Comparison of ENCODE assay signal across 10 cellular contexts in genomic region chr1:45545019-45545493, GRCh38. TPM values are rescaled to one million over a fixed set of nuclear protein-coding genes. Genes with fewer than 3 reads are reported as not detected.
DNase-seq lines count a peak whose midpoint lies in the region; ATAC-seq and TF ChIP-seq lines count a peak whose summit lies in the region.
"Had no signal": no experiment of that assay in that cellular context is flagged by ENCODE, and none has a peak within 500 bp of the region (broad histone marks: within the 10 kb centered on the region; RNA-seq: fewer than 3 reads in every experiment).

No MANE protein-coding gene starts in this region.

- H3K36me3 Mint-ChIP-seq in activated CD4-positive, alpha-beta T cell treated with anti-CD3 and anti-CD28 coated beads, Interleukin-2, amount 10 ng/mL, durations not matched to agents 24 days and 14 days (ENCODE audit: low read depth), result no peaks in the 10 kb centered on the region

- ATAC-seq in HG02870 (IDR thresholded peaks at IDR 0.05; ENCODE audit: unreplicated experiment) (peak; percentile 68), HG03025 (IDR thresholded peaks at IDR 0.05; ENCODE audit: low FRiP score, unreplicated experiment) (no peak), HG03039 (IDR thresholded peaks at IDR 0.05; ENCODE audit: unreplicated experiment) (no peak)

- no peak for TF ChIP-seq POLR2A in spleen (IDR thresholded peaks at IDR 0.05)

- H3K36me3 ChIP-seq in spleen, result no peaks in the 10 kb centered on the region
- H3K36me3 ChIP-seq: thoracic aorta had no signal

- peak; percentile 66 for DNase-seq in activated CD4-positive, alpha-beta T cell treated with anti-CD3 and anti-CD28 coated beads, Interleukin-2, amount 10 ng/mL, durations not matched to agents 24 days and 14 days
- DNase-seq in activated CD4-positive, alpha-beta T cell treated with anti-CD3 and anti-CD28 coated beads, Interleukin-2, amount 50 U/mL, for 1 hour, result no peak
- peak; percentile 33 for DNase-seq in activated CD4-positive, CD25-positive, alpha-beta regulatory T cell treated with anti-CD3 and anti-CD28 coated beads, Interleukin-2, amount 50 U/mL, for 72 hours
- no peak for DNase-seq in spleen
- DNase-seq in nucleus accumbens (lab: John Stamatoyannopoulos, UW), result no peak
- DNase-seq: GOT3 had no signal

- H3K4me1 Mint-ChIP-seq in activated CD4-positive, alpha-beta T cell treated with anti-CD3 and anti-CD28 coated beads, Interleukin-2, amount 10 ng/mL, durations not matched to agents 24 days and 14 days, result peaks cover 31% of the 10 kb centered on the region

- H3K9me3 ChIP-seq in spleen, result no peaks in the 10 kb centered on the region
- H3K9me3 ChIP-seq: thoracic aorta had no signal

- intact Hi-C loops in activated CD4-positive, alpha-beta T cell treated with anti-CD3 and anti-CD28 coated beads, Interleukin-2, amount 10 ng/mL, durations not matched to agents 24 days and 14 days (cut with micrococcal nuclease), result no loop called here
- intact Hi-C loops in spleen (cut with DNase I; ENCODE audit: low total_unique reads), result no loop called here

- H3K4me1 ChIP-seq in spleen, result peaks cover 29 to 54% (median 40%) of the 10 kb centered on the region in 6 donors

- H3K27ac Mint-ChIP-seq in activated CD4-positive, alpha-beta T cell treated with anti-CD3 and anti-CD28 coated beads, Interleukin-2, amount 10 ng/mL, durations not matched to agents 24 days and 14 days, result no peak overlapping the region

- peak overlapping the region; percentile 47 for H3K4me3 Mint-ChIP-seq in activated CD4-positive, alpha-beta T cell treated with anti-CD3 and anti-CD28 coated beads, Interleukin-2, amount 10 ng/mL, durations not matched to agents 24 days and 14 days

- WGBS in spleen, 5 donors, result 29 to 56% (median 37%) methylated on average over 6 of the region's 6 CpGs

- no peaks in the 10 kb centered on the region for H3K27me3 ChIP-seq in spleen (replicated peaks in 1 of 7)

- H3K4me3 ChIP-seq in spleen, result no peak overlapping the region
- H3K4me3 ChIP-seq: thoracic aorta had no signal

- no peaks in the 10 kb centered on the region for H3K9me3 Mint-ChIP-seq in activated CD4-positive, alpha-beta T cell treated with anti-CD3 and anti-CD28 coated beads, Interleukin-2, amount 10 ng/mL, durations not matched to agents 24 days and 14 days

- no peaks in the 10 kb centered on the region for H3K27me3 Mint-ChIP-seq in activated CD4-positive, alpha-beta T cell treated with anti-CD3 and anti-CD28 coated beads, Interleukin-2, amount 10 ng/mL, durations not matched to agents 24 days and 14 days

- H3K27ac ChIP-seq in spleen, result peak overlapping the region in 5 of 8 donors; percentile 18 to 83 (median 44)
- H3K27ac ChIP-seq: thoracic aorta had no signal

- TF ChIP-seq CTCF in spleen (IDR thresholded peaks at IDR 0.05 in 8 of 11, conservative IDR thresholded peaks at IDR 0.05 in 3 of 11), result no peak

RNA-seq across cellular contexts. Expression of gene AKR1A1, which starts 5.6 kb away (rescaled TPM):
- total RNA-seq in activated CD4-positive, alpha-beta T cell treated with anti-CD3 and anti-CD28 coated beads, Interleukin-2, amount 10 ng/mL, durations not matched to agents 24 days and 14 days, result 193 and 199 TPM in 2 replicates
- 100 to 1,000 TPM in 5 of 7 donors, 10 to 100 TPM in 2; 68.8 to 147 (median 123) TPM for total RNA-seq in spleen
- polyA plus RNA-seq in spleen, result 100 to 1,000 TPM; 132 to 150 (median 142) TPM

RNA-seq across cellular contexts. Expression of gene PRDX1, which starts 23.4 kb away (rescaled TPM):
- total RNA-seq in activated CD4-positive, alpha-beta T cell treated with anti-CD3 and anti-CD28 coated beads, Interleukin-2, amount 10 ng/mL, durations not matched to agents 24 days and 14 days, result 682 and 710 TPM in 2 replicates
- total RNA-seq in spleen, result 100 to 1,000 TPM; 156 to 265 (median 242) TPM
- 100 to 1,000 TPM; 258 to 457 (median 407) TPM for polyA plus RNA-seq in spleen

RNA-seq across cellular contexts. Expression of gene NASP, which starts 38.8 kb away (rescaled TPM):
- 263 and 295 TPM in 2 replicates for total RNA-seq in activated CD4-positive, alpha-beta T cell treated with anti-CD3 and anti-CD28 coated beads, Interleukin-2, amount 10 ng/mL, durations not matched to agents 24 days and 14 days
- total RNA-seq in spleen, result 100 to 1,000 TPM in 5 of 7 donors, 10 to 100 TPM in 2; 85.1 to 143 (median 110) TPM
- 100 to 1,000 TPM; 132 to 151 (median 139) TPM for polyA plus RNA-seq in spleen

RNA-seq across cellular contexts. Expression of gene MMACHC, which starts 45.0 kb away (rescaled TPM):
- 9.2 and 9.9 TPM in 2 replicates for total RNA-seq in activated CD4-positive, alpha-beta T cell treated with anti-CD3 and anti-CD28 coated beads, Interleukin-2, amount 10 ng/mL, durations not matched to agents 24 days and 14 days
- total RNA-seq in spleen, result 1 to 10 TPM; 1.2 to 5.8 (median 4.7) TPM
- 1 to 10 TPM in 2 of 3 donors, under 1 TPM in 1; 0.65 to 1.9 (median 1.0) TPM for polyA plus RNA-seq in spleen

RNA-seq across cellular contexts. Expression of gene CCDC163, which starts 45.2 kb away (rescaled TPM):
- total RNA-seq in activated CD4-positive, alpha-beta T cell treated with anti-CD3 and anti-CD28 coated beads, Interleukin-2, amount 10 ng/mL, durations not matched to agents 24 days and 14 days, result 2.5 TPM in 2 replicates
- 1 to 10 TPM; 1.1 to 6.1 (median 3.0) TPM for total RNA-seq in spleen
- polyA plus RNA-seq in spleen, result 1 to 10 TPM in 2 of 3 donors, under 1 TPM in 1; 0.83 to 3.1 (median 2.7) TPM

Comparison
In these comparisons a context has a peak if more than half of its experiments do, and no peak if none do; other contexts are left out.
1. DNase-seq: peak in activated CD4-positive, alpha-beta T cell treated with anti-CD3 and anti-CD28 coated beads, Interleukin-2, amount 10 ng/mL, durations not matched to agents 24 days and 14 days (single experiment) and activated CD4-positive, CD25-positive, alpha-beta regulatory T cell treated with anti-CD3 and anti-CD28 coated beads, Interleukin-2, amount 50 U/mL, for 72 hours (single experiment); none in activated CD4-positive, alpha-beta T cell treated with anti-CD3 and anti-CD28 coated beads, Interleukin-2, amount 50 U/mL, for 1 hour (single experiment), spleen (single experiment) and nucleus accumbens (0 of 56).